ENCODE assay signal across 1 cellular context in genomic region chr5:139667001-139667729, GRCh38.
TF ChIP-seq lines count a peak whose summit lies in the region.

No MANE protein-coding gene starts in this region.

TF ChIP-seq in K562, 482 proteins besides CTCF, POLR2A, EP300 and RAD21 (continued from another document):
- TF ChIP-seq TSHZ1 (CRISPR knock-in tag; IDR thresholded peaks at IDR 0.05) = no peak
- no peak for TF ChIP-seq ELF4 (CRISPR knock-in tag; IDR thresholded peaks at IDR 0.05)
- no peak for TF ChIP-seq XRCC4 (IDR thresholded peaks at IDR 0.05; ENCODE audit: extremely low read depth, insufficient read depth, insufficient read length)
- TF ChIP-seq MNT (conservative IDR thresholded peaks at IDR 0.05) = no peak
